Comparison of ENCODE assay signal across 22 cellular contexts in the genomic region with DNA sequence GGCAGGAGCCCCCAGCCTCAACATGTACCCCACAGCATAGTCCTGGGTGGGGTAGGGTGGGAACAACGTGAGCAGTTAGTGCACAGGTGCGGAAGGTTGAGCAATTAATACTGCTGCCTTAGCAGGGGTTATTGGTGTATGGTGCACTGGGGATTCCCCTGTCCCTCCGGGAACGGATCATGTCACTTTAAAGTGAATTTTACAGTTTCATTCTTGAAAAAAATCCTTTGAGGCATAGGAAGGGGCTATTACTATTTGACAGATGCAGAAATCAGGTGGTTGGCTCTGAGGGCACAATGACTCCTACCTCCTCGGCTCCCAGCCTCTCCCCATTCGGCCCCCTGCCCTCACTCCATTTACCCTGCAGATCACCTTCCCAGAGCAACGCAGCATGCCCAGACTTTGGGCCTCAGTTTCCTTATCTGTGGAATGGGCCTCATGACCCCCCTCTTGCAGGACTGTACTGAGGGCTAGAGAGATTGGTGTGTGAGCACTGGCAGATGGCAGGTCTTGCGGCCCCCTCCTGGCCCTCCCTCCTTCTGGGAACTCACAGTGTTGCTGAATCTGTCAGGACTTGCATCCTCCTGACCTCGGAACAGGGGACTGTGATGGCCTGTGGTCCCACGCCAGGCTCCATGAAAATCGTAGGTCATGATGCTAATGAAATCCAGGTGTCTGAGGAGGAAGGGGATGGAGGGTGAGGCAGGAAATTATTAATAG. TPM values are rescaled to one million over a fixed set of nuclear protein-coding genes. Genes with fewer than 3 reads are reported as not detected.
DNase-seq lines count a peak whose midpoint lies in the region; ATAC-seq, FAIRE-seq and TF ChIP-seq lines count a peak whose summit lies in the region.
"Had no signal": no experiment of that assay in that cellular context is flagged by ENCODE, and none has a peak within 500 bp of the region (broad histone marks: within the 10 kb centered on the region; RNA-seq: fewer than 3 reads in every experiment).

No MANE protein-coding gene starts in this region.

- no peak for TF ChIP-seq POLR2A in GM12892 (IDR thresholded peaks at IDR 0.05; ENCODE audit: low read depth, low read length)

- H3K36me3 ChIP-seq in WERI-Rb-1: peaks cover 7% of the 10 kb centered on the region

- ATAC-seq in GM21381 (IDR thresholded peaks at IDR 0.05; ENCODE audit: unreplicated experiment): no peak

- DNase-seq in NCI-H2171 treated with DMSO at 0.1 percent for 48 hours (lab: John Stamatoyannopoulos, UW) (peak; percentile 22), NCI-H2171 (lab: John Stamatoyannopoulos, UW) (no peak), GM12892 (ENCODE audit: insufficient read length) (no peak), WERI-Rb-1 (peak; percentile 93), posterior vena cava (ENCODE audit: low spot score) (peak; percentile 44), kidney tubule cell (ENCODE audit: low spot score) (no peak), SW480 (ENCODE audit: low spot score) (no peak)
- DNase-seq: 8988T; CD4-positive, CD25-positive, alpha-beta regulatory T cell; COR-L47; GF-D8; KG1; NCI-H1436; NCI-H1930; NCI-H446; NCI-H69; OCI-M1; SHP77 had no signal

- no peaks in the 10 kb centered on the region for H3K27me3 ChIP-seq in WERI-Rb-1 (ENCODE audit: insufficient read depth, low read depth, severe bottlenecking)

- no peaks in the 10 kb centered on the region for H3K9me3 ChIP-seq in WERI-Rb-1 (ENCODE audit: severe bottlenecking)

- intact Hi-C loops in posterior vena cava (cut with DNase I): no loop called here

- peak overlapping the region; percentile 94 for H3K27ac ChIP-seq in WERI-Rb-1
- H3K27ac ChIP-seq: SK-N-MC had no signal

- peak; percentile 70 for FAIRE-seq in GM12892 (lab: Jason Lieb, UNC)
- FAIRE-seq: H1 had no signal

- no peak overlapping the region for H3K4me3 ChIP-seq in WERI-Rb-1 (ENCODE audit: low read depth, low read length)
- H3K4me3 ChIP-seq: SK-N-MC had no signal

- TF ChIP-seq CTCF in WERI-Rb-1 (IDR thresholded peaks at IDR 0.05; ENCODE audit: low read depth, low read length): no peak

RNA-seq across cellular contexts. Expression of a gene that starts 5.1 kb away (rescaled TPM):
- polyA plus RNA-seq in GM12892 (2012; ENCODE audit: missing spikeins): not detected
- total RNA-seq in posterior vena cava: not detected
- total RNA-seq: CD4-positive, CD25-positive, alpha-beta regulatory T cell; H1 had no signal
- polyA plus RNA-seq: CD4-positive, CD25-positive, alpha-beta regulatory T cell; H1 had no signal

RNA-seq across cellular contexts. Expression of a gene that starts 5.7 kb away (rescaled TPM):
- polyA plus RNA-seq in GM12892 (2012; ENCODE audit: missing spikeins): 2.9 TPM
- 10 to 100 TPM; 26.7 to 30.3 TPM for total RNA-seq in posterior vena cava
- total RNA-seq: CD4-positive, CD25-positive, alpha-beta regulatory T cell; H1 had no signal
- polyA plus RNA-seq: CD4-positive, CD25-positive, alpha-beta regulatory T cell had no signal

RNA-seq across cellular contexts. Expression of a gene that starts 48.7 kb away (rescaled TPM):
- polyA plus RNA-seq in GM12892 (2012; ENCODE audit: missing spikeins): 1.7 TPM
- under 1 TPM; 0.14 to 0.33 TPM for total RNA-seq in posterior vena cava
- total RNA-seq: H1 had no signal
- polyA plus RNA-seq: AG04450; CD4-positive, CD25-positive, alpha-beta regulatory T cell; H1 had no signal

RNA-seq across cellular contexts. Expression of a gene that starts 53.2 kb away (rescaled TPM):
- not detected for polyA plus RNA-seq in GM12892 (2012; ENCODE audit: missing spikeins)
- 1 to 10 TPM in 1 of 2 donors, under 1 TPM in 1; 0.32 to 1.3 TPM for total RNA-seq in posterior vena cava
- total RNA-seq: CD4-positive, CD25-positive, alpha-beta regulatory T cell had no signal
- polyA plus RNA-seq: CD4-positive, CD25-positive, alpha-beta regulatory T cell had no signal

Comparison
In these comparisons a context has a peak if more than half of its experiments do, and no peak if none do; other contexts are left out.
1. DNase-seq: peak in NCI-H2171 treated with DMSO at 0.1 percent for 48 hours (single experiment), WERI-Rb-1 (single experiment) and posterior vena cava (single experiment); none in NCI-H2171 (single experiment), GM12892 (single experiment), kidney tubule cell (single experiment) and SW480 (single experiment).